ENCODE assay signal across 13 cellular contexts in the genomic region with DNA sequence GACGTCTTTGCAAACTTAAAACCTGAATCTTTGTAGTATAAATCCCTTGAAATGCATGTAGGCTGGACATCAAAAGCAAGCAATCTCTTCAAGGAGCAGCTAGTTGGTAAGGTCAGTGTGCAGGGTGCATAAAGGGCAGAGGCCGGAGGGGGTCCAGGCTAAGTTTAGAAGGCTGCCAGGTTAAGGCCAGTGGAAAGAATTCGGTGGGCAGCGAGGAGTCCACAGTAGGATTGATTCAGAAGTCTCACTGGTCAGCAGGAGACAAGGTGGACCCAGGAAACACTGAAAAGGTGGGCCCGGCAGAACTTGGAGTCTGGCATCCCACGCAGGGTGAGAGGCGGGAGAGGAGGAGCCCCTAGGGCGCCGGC. TPM values are rescaled to one million over a fixed set of nuclear protein-coding genes. Genes with fewer than 3 reads are reported as not detected.
DNase-seq lines count a peak whose midpoint lies in the region; ATAC-seq, FAIRE-seq and TF ChIP-seq lines count a peak whose summit lies in the region.
"Had no signal": no experiment of that assay in that cellular context is flagged by ENCODE, and none has a peak within 500 bp of the region (broad histone marks: within the 10 kb centered on the region; RNA-seq: fewer than 3 reads in every experiment).

No MANE protein-coding gene starts in this region.

- H3K4me3 Mint-ChIP-seq in chondrocyte (ENCODE audit: unreplicated experiment), result peak overlapping the region; percentile 69

- H3K9me3 ChIP-seq in HepG2 (ENCODE audit: low read length) (no peaks in the 10 kb centered on the region), skeletal muscle satellite cell (replicated peaks; ENCODE audit: low read length) (no peaks in the 10 kb centered on the region), prostate gland (no peaks in the 10 kb centered on the region)
- H3K9me3 ChIP-seq: thyroid gland had no signal

- FAIRE-seq in HepG2 (lab: Jason Lieb, UNC) (peak; percentile 26), D721Med (lab: Jason Lieb, UNC) (no peak), urothelium cell line (lab: Jason Lieb, UNC) (no peak)

- peaks cover 78% of the 10 kb centered on the region for H3K4me1 ChIP-seq in HepG2 (ENCODE audit: insufficient read depth, low read length)
- peaks cover 9% of the 10 kb centered on the region for H3K4me1 ChIP-seq in skeletal muscle satellite cell (ENCODE audit: control insufficient read depth, insufficient read depth, low read length)
- no peaks in the 10 kb centered on the region for H3K4me1 ChIP-seq in prostate gland (replicated peaks)

- intact Hi-C loops in HepG2 (cut with micrococcal nuclease; ENCODE audit: unreplicated experiment) (no loop called here), prostate gland (cut with DNase I) (no loop called here)

- H3K4me3 ChIP-seq in HFF-Myc (replicated peaks; ENCODE audit: low read depth, low read length) (peak overlapping the region; percentile 55), HepG2 (replicated peaks in 1 of 3; ENCODE audit: insufficient read depth in 1 of 3, low read depth in 2 of 3, low read length in 3 of 3) (peak overlapping the region; percentile 69 to 87 (median 76)), skeletal muscle satellite cell (ENCODE audit: low read length) (peak overlapping the region; percentile 54), prostate gland (no peak overlapping the region)
- H3K4me3 ChIP-seq: thyroid gland had no signal

- TF ChIP-seq POLR2A in HepG2 (IDR thresholded peaks at IDR 0.05; ENCODE audit: insufficient read depth in 1 of 2, low read depth in 2 of 2, low read length in 2 of 2) (no peak), prostate gland (IDR thresholded peaks at IDR 0.05) (no peak)

- no TSS peak for BruUV-seq in HepG2 (replicated peaks; lab: Mats Ljungman, UMichigan)

- peaks cover 50% of the 10 kb centered on the region for H3K27me3 Mint-ChIP-seq in chondrocyte (ENCODE audit: low read depth)

- H3K79me2 ChIP-seq in HepG2 (ENCODE audit: insufficient read depth, low read length), result peaks cover 49% of the 10 kb centered on the region

- WGBS in HepG2 (ENCODE audit: low lambda C conversion rate), result 3% methylated on average over 9 of the region's 9 CpGs
- WGBS in prostate gland, result 42% methylated on average over 9 of the region's 9 CpGs

- DNase-seq in HFF-Myc (ENCODE audit: extremely low read depth, low read depth), result no peak
- no peak for DNase-seq in chondrocyte (ENCODE audit: low spot score)
- DNase-seq in HepG2 (ENCODE audit: low spot score), result no peak
- no peak for DNase-seq in Kasumi-1 (lab: John Stamatoyannopoulos, UW)
- DNase-seq in prostate gland (ENCODE audit: low spot score), result no peak
- no peak for DNase-seq in D721Med (ENCODE audit: insufficient read length, low spot score)
- DNase-seq in urothelium cell line (ENCODE audit: low spot score), result no peak
- DNase-seq: activated naive CD4-positive, alpha-beta T cell treated with anti-CD3 and anti-CD28 coated beads, Interleukin-2, amount 50 U/mL, for 16 hours; thyroid gland had no signal

- no peaks in the 10 kb centered on the region for H3K9me3 Mint-ChIP-seq in chondrocyte (ENCODE audit: low read depth)

- TF ChIP-seq EP300 in HepG2 (IDR thresholded peaks at IDR 0.05; ENCODE audit: low read depth in 2 of 2, low read length in 2 of 2) (no peak), HepG2 (CRISPR knock-in tag; IDR thresholded peaks at IDR 0.05; ENCODE audit: borderline replicate concordance) (no peak)

- no peak for TF ChIP-seq CTCF in HFF-Myc (IDR thresholded peaks at IDR 0.05; ENCODE audit: low read depth, low read length, missing control alignments)
- no peak for TF ChIP-seq CTCF in chondrocyte (IDR thresholded peaks at IDR 0.05)
- TF ChIP-seq CTCF in HepG2 (CRISPR knock-in tag; IDR thresholded peaks at IDR 0.05), result no peak
- TF ChIP-seq CTCF in prostate gland (IDR thresholded peaks at IDR 0.05), result no peak
- no peak for TF ChIP-seq CTCF in D721Med (IDR thresholded peaks at IDR 0.05; ENCODE audit: insufficient read depth, missing control alignments)

- peaks cover 22% of the 10 kb centered on the region for H3K4me1 Mint-ChIP-seq in chondrocyte (ENCODE audit: low read depth)

- POLR2A ChIA-PET in HepG2 (lab: Yijun Ruan, JAX), result no interaction called here

- H3K27ac ChIP-seq in HepG2 (ENCODE audit: extremely low read length, insufficient read depth, low read length) (peak overlapping the region; percentile 82), prostate gland (no peak overlapping the region)
- H3K27ac ChIP-seq: thyroid gland, VCaP had no signal

- ATAC-seq in HepG2, result no peak

- in situ Hi-C loops in HepG2 (cut with HindIII; ENCODE audit: extremely low pct_ligation_motif_present, low pct_unique_long_range_greater_than_20kb), result no loop called here

- peak overlapping the region; percentile 77 for H3K9ac ChIP-seq in HepG2 (ENCODE audit: insufficient read depth, low read depth, low read length)
- H3K9ac ChIP-seq in skeletal muscle satellite cell (ENCODE audit: low read depth, low read length), result no peak overlapping the region

- CTCF ChIA-PET in HepG2 (lab: Yijun Ruan, JAX; ENCODE audit: low intra/inter-chr PET ratio, low total read pairs), result no interaction called here

- no peak for TF ChIP-seq RAD21 in HepG2 (CRISPR knock-in tag; IDR thresholded peaks at IDR 0.05)

- H3K36me3 ChIP-seq in HepG2 (replicated peaks in 1 of 2; ENCODE audit: control insufficient read depth in 1 of 2, insufficient read depth in 2 of 2, low read length in 2 of 2), result peaks cover 0 to 2% of the 10 kb centered on the region in 2 experiments; a peak in 3 of 5 replicates
- no peaks in the 10 kb centered on the region for H3K36me3 ChIP-seq in skeletal muscle satellite cell (ENCODE audit: insufficient read depth, low read length)
- no peaks in the 10 kb centered on the region for H3K36me3 ChIP-seq in prostate gland
- H3K36me3 ChIP-seq: thyroid gland had no signal

- no peak overlapping the region for H3K27ac Mint-ChIP-seq in chondrocyte (ENCODE audit: unreplicated experiment)

- H3K4me2 ChIP-seq in HepG2 (ENCODE audit: low read depth, low read length), result peak overlapping the region; percentile 94
- H3K4me2 ChIP-seq in skeletal muscle satellite cell (ENCODE audit: low read length), result peak overlapping the region; percentile 81

- H3K36me3 Mint-ChIP-seq in chondrocyte (ENCODE audit: low read depth), result no peaks in the 10 kb centered on the region

- H3K27me3 ChIP-seq in HepG2 (ENCODE audit: control insufficient read depth in 1 of 2, insufficient read depth in 2 of 2, low read length in 2 of 2), result peaks cover 0 to 1% of the 10 kb centered on the region in 2 experiments; a peak in 1 of 5 replicates
- H3K27me3 ChIP-seq in skeletal muscle satellite cell (ENCODE audit: control insufficient read depth, insufficient read depth, low read length), result peaks cover 90% of the 10 kb centered on the region
- H3K27me3 ChIP-seq in prostate gland (replicated peaks; ENCODE audit: insufficient read depth), result peaks cover 11% of the 10 kb centered on the region
- H3K27me3 ChIP-seq: thyroid gland had no signal

- peaks cover 27% of the 10 kb centered on the region for H4K20me1 ChIP-seq in HepG2 (ENCODE audit: insufficient read depth, low read length)

- no peak overlapping the region for H2AFZ ChIP-seq in HepG2 (ENCODE audit: low read length)

RNA-seq across cellular contexts. Expression of a gene that starts 0.4 kb away (rescaled TPM):
- total RNA-seq in chondrocyte, result 0.41 to 0.60 TPM (median 0.53 TPM) in 3 replicates
- 31.2 and 80.5 TPM in 2 replicates for total RNA-seq in HepG2 (2016; rRNA removed; fragmentation: Illumina TruSeq; extraction: Trizol)
- total RNA-seq in HepG2 (2016; cell fraction: cytosol; rRNA removed; fragmentation: Illumina TruSeq; extraction: Trizol; ENCODE audit: low read depth), result 3.3 and 3.9 TPM in 2 replicates
- 27.3 and 85.1 TPM in 2 replicates for total RNA-seq in HepG2 (2016; cell fraction: insoluble cytoplasmic fraction; rRNA removed; fragmentation: Illumina TruSeq; extraction: Trizol)
- 12.6 and 13.1 TPM in 2 replicates for total RNA-seq in HepG2 (2016; cell fraction: membrane; rRNA removed; fragmentation: Illumina TruSeq; extraction: Trizol)
- 73.8 and 95.4 TPM in 2 replicates for total RNA-seq in HepG2 (2016; cell fraction: nucleus; rRNA removed; fragmentation: Illumina TruSeq; extraction: Trizol)
- 33.3 and 80.9 TPM in 2 replicates for polyA plus RNA-seq in HepG2 (2011; rRNA removed)
- 36.4 and 38.7 TPM in 2 replicates for polyA plus RNA-seq in HepG2 (2011; cell fraction: cytosol; rRNA removed)
- 62.0 and 98.2 TPM in 2 replicates for polyA plus RNA-seq in HepG2 (2011; cell fraction: nucleus; rRNA removed)
- polyA plus RNA-seq in HepG2 (2012), result 77.5 and 98.1 TPM in 2 replicates
- polyA plus RNA-seq in HepG2 (2016; cell fraction: cytosol; fragmentation: Illumina TruSeq; extraction: Trizol; ENCODE audit: low read depth), result 3.3 and 3.7 TPM in 2 replicates
- 24.9 and 30.2 TPM in 2 replicates for polyA plus RNA-seq in HepG2 (2016; cell fraction: insoluble cytoplasmic fraction; fragmentation: Illumina TruSeq; extraction: Trizol; ENCODE audit: low read depth)
- polyA plus RNA-seq in HepG2 (2016; cell fraction: membrane; fragmentation: Illumina TruSeq; extraction: Trizol; ENCODE audit: low read depth), result 6.3 and 7.0 TPM in 2 replicates
- polyA plus RNA-seq in HepG2 (2016; cell fraction: nucleus; fragmentation: Illumina TruSeq; extraction: Trizol; ENCODE audit: insufficient read depth, low read depth), result 132 and 143 TPM in 2 replicates
- 63.1 and 66.1 TPM in 2 replicates for polyA minus RNA-seq in HepG2 (2011; rRNA and poly(A)+ RNA removed; ENCODE audit: low replicate concordance)
- 26.8 and 38.6 TPM in 2 replicates for polyA minus RNA-seq in HepG2 (2011; cell fraction: cytosol; rRNA and poly(A)+ RNA removed)
- 15.3 and 25.5 TPM in 2 replicates for polyA minus RNA-seq in HepG2 (2011; cell fraction: nucleus; rRNA and poly(A)+ RNA removed)
- 0.22 and 0.51 TPM in 2 replicates for total RNA-seq in skeletal muscle satellite cell (2012; rRNA removed)
- total RNA-seq in prostate gland, result under 1 TPM in 1 of 2 donors, not detected in 1; 0.45 TPM
- total RNA-seq: thyroid gland had no signal

RNA-seq across cellular contexts. Expression of a gene that starts 40.2 kb away (rescaled TPM):
- total RNA-seq in chondrocyte, result not detected in 3 replicates
- total RNA-seq in HepG2 (2016; rRNA removed; fragmentation: Illumina TruSeq; extraction: Trizol), result not detected in 2 replicates
- total RNA-seq in HepG2 (2016; cell fraction: cytosol; rRNA removed; fragmentation: Illumina TruSeq; extraction: Trizol; ENCODE audit: low read depth), result not detected in 2 replicates
- not detected in 2 replicates for total RNA-seq in HepG2 (2016; cell fraction: insoluble cytoplasmic fraction; rRNA removed; fragmentation: Illumina TruSeq; extraction: Trizol)
- not detected in 2 replicates for total RNA-seq in HepG2 (2016; cell fraction: membrane; rRNA removed; fragmentation: Illumina TruSeq; extraction: Trizol)
- total RNA-seq in HepG2 (2016; cell fraction: nucleus; rRNA removed; fragmentation: Illumina TruSeq; extraction: Trizol), result not detected in 2 replicates
- 0.01 TPM in 1 of 2 replicates, not detected in the other for polyA plus RNA-seq in HepG2 (2011; rRNA removed)
- polyA plus RNA-seq in HepG2 (2011; cell fraction: cytosol; rRNA removed), result 0.03 TPM in 1 of 2 replicates, not detected in the other
- polyA plus RNA-seq in HepG2 (2011; cell fraction: nucleus; rRNA removed), result not detected in 2 replicates
- polyA plus RNA-seq in HepG2 (2012), result not detected in 2 replicates
- polyA plus RNA-seq in HepG2 (2016; cell fraction: cytosol; fragmentation: Illumina TruSeq; extraction: Trizol; ENCODE audit: low read depth), result not detected in 2 replicates
- not detected in 2 replicates for polyA plus RNA-seq in HepG2 (2016; cell fraction: insoluble cytoplasmic fraction; fragmentation: Illumina TruSeq; extraction: Trizol; ENCODE audit: low read depth)
- not detected in 2 replicates for polyA plus RNA-seq in HepG2 (2016; cell fraction: membrane; fragmentation: Illumina TruSeq; extraction: Trizol; ENCODE audit: low read depth)
- not detected in 2 replicates for polyA plus RNA-seq in HepG2 (2016; cell fraction: nucleus; fragmentation: Illumina TruSeq; extraction: Trizol; ENCODE audit: insufficient read depth, low read depth)
- not detected in 2 replicates for polyA minus RNA-seq in HepG2 (2011; rRNA and poly(A)+ RNA removed; ENCODE audit: low replicate concordance)
- not detected in 2 replicates for polyA minus RNA-seq in HepG2 (2011; cell fraction: cytosol; rRNA and poly(A)+ RNA removed)
- polyA minus RNA-seq in HepG2 (2011; cell fraction: nucleus; rRNA and poly(A)+ RNA removed), result not detected in 2 replicates
- not detected in 2 replicates for total RNA-seq in skeletal muscle satellite cell (2012; rRNA removed)
- total RNA-seq in prostate gland, result under 1 TPM in 1 of 2 donors, not detected in 1; 0.11 TPM
- total RNA-seq: pulmonary artery endothelial cell, thyroid gland had no signal
- polyA plus RNA-seq: esophagus had no signal

RNA-seq across cellular contexts. Expression of a gene that starts 58.5 kb away (rescaled TPM):
- total RNA-seq in chondrocyte, result not detected in 3 replicates
- total RNA-seq in HepG2 (2016; rRNA removed; fragmentation: Illumina TruSeq; extraction: Trizol), result not detected in 2 replicates
- total RNA-seq in HepG2 (2016; cell fraction: cytosol; rRNA removed; fragmentation: Illumina TruSeq; extraction: Trizol; ENCODE audit: low read depth), result not detected in 2 replicates
- total RNA-seq in HepG2 (2016; cell fraction: insoluble cytoplasmic fraction; rRNA removed; fragmentation: Illumina TruSeq; extraction: Trizol), result not detected in 2 replicates
- not detected in 2 replicates for total RNA-seq in HepG2 (2016; cell fraction: membrane; rRNA removed; fragmentation: Illumina TruSeq; extraction: Trizol)
- not detected in 2 replicates for total RNA-seq in HepG2 (2016; cell fraction: nucleus; rRNA removed; fragmentation: Illumina TruSeq; extraction: Trizol)
- polyA plus RNA-seq in HepG2 (2011; rRNA removed), result not detected in 2 replicates
- 0.04 TPM in 1 of 2 replicates, not detected in the other for polyA plus RNA-seq in HepG2 (2011; cell fraction: cytosol; rRNA removed)
- not detected in 2 replicates for polyA plus RNA-seq in HepG2 (2011; cell fraction: nucleus; rRNA removed)
- polyA plus RNA-seq in HepG2 (2012), result not detected in 2 replicates
- polyA plus RNA-seq in HepG2 (2016; cell fraction: cytosol; fragmentation: Illumina TruSeq; extraction: Trizol; ENCODE audit: low read depth), result not detected in 2 replicates
- not detected in 2 replicates for polyA plus RNA-seq in HepG2 (2016; cell fraction: insoluble cytoplasmic fraction; fragmentation: Illumina TruSeq; extraction: Trizol; ENCODE audit: low read depth)
- polyA plus RNA-seq in HepG2 (2016; cell fraction: membrane; fragmentation: Illumina TruSeq; extraction: Trizol; ENCODE audit: low read depth), result not detected in 2 replicates
- polyA plus RNA-seq in HepG2 (2016; cell fraction: nucleus; fragmentation: Illumina TruSeq; extraction: Trizol; ENCODE audit: insufficient read depth, low read depth), result not detected in 2 replicates
- polyA minus RNA-seq in HepG2 (2011; rRNA and poly(A)+ RNA removed; ENCODE audit: low replicate concordance), result not detected in 2 replicates
- not detected in 2 replicates for polyA minus RNA-seq in HepG2 (2011; cell fraction: cytosol; rRNA and poly(A)+ RNA removed)
- polyA minus RNA-seq in HepG2 (2011; cell fraction: nucleus; rRNA and poly(A)+ RNA removed), result not detected in 2 replicates
- total RNA-seq in skeletal muscle satellite cell (2012; rRNA removed), result not detected in 2 replicates
- total RNA-seq in prostate gland, result 1 to 10 TPM; 2.4 to 5.4 TPM
- total RNA-seq: pulmonary artery endothelial cell had no signal

Comparison
In these comparisons a context has a peak if more than half of its experiments do, and no peak if none do; other contexts are left out.
1. H3K4me3 ChIP-seq: peak in HFF-Myc (single experiment), HepG2 (3 of 3) and skeletal muscle satellite cell (single experiment); none in prostate gland (0 of 2).